ENCODE assay signal across 9 cellular contexts in the genomic region with DNA sequence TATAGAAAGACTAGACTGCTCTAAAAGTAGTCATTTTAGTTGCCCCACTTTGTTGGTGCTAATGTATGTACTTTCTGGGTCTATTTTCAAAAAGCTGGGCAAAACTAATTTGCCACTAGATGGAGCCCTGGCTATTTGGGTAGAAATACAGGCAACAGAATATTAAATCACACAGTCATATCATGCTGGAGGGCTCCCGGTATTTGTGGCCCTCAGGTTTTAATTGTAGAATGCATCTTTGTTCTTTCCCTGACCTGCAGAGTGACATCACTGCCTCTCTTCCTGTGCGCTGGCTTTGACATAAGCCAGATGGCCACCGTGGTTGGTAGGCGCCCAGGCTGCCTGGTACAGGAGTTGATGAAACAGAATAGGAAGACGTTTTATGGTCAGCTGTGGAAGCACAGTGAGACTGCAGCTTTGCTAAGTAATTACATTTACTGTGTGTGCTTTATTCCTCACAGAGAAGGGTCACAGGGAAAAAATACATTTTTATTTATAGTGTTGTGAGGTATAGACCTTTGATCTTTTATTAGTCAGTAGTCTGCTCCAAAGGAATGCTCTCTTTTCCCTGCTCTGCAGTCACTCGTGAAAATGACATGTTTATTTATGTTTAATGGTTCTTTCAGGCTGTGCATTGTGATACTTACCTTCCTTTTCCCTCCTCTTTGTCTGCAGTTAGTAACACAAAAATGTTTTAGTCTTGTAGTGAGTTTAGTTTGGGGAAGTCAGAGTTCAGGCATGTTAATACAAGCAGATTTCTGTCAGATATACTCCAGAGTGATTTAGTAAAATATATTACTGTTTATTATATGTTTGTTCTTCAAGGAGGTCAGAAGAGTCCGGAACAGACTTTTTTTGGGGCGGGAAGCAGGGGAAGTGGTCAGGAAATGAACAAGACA. TPM values are rescaled to one million over a fixed set of nuclear protein-coding genes. Genes with fewer than 3 reads are reported as not detected.
A peak's percentile ranks its signal among the peaks of the same experiment; 100 is the strongest.
DNase-seq lines count a peak whose midpoint lies in the region; ATAC-seq and TF ChIP-seq lines count a peak whose summit lies in the region.
"Had no signal": no experiment of that assay in that cellular context is flagged by ENCODE, and none has a peak within 500 bp of the region (broad histone marks: within the 10 kb centered on the region; RNA-seq: fewer than 3 reads in every experiment).

No MANE protein-coding gene starts in this region.

- BruUV-seq in PC-3 (replicated peaks; lab: Mats Ljungman, UMichigan), result TSS peak; percentile 81

- H3K9me2 ChIP-seq in PC-3 (replicated peaks; ENCODE audit: low read length), result no peaks in the 10 kb centered on the region
- H3K9me2 ChIP-seq in neural cell (ENCODE audit: insufficient read depth, low read length), result no peaks in the 10 kb centered on the region

- H2AFZ ChIP-seq in PC-3 (ENCODE audit: low read length) (peak overlapping the region; percentile 79), neural cell (ENCODE audit: low read depth, low read length) (no peak overlapping the region)

- POLR2A ChIA-PET in PC-3 (lab: Charles Lee; ENCODE audit: unreplicated experiment), result interaction anchor here (0.6 kb wide), 1 partner anchor 572 kb away, joined by 3 read pairs; no protein-coding TSS in a partner anchor

- intact Hi-C loops in PC-3 (cut with micrococcal nuclease), result loop anchor here (1.0 to 5.0 kb wide), 5 partner anchors 390 to 800 kb away; no protein-coding TSS in a partner anchor

- peaks cover 16% of the 10 kb centered on the region for H3K27me3 ChIP-seq in BE2C
- no peaks in the 10 kb centered on the region for H3K27me3 ChIP-seq in PC-3 (ENCODE audit: low read length)
- H3K27me3 ChIP-seq in neural cell (ENCODE audit: insufficient read depth, low read depth, low read length), result no peaks in the 10 kb centered on the region

- peak; percentile 75 for TF ChIP-seq CTCF in BE2C (IDR thresholded peaks at IDR 0.05; ENCODE audit: low read depth, low read length)
- peak; percentile 90 for TF ChIP-seq CTCF in PC-3 (conservative IDR thresholded peaks at IDR 0.05; ENCODE audit: low read depth, low read length)
- TF ChIP-seq CTCF in neural cell (IDR thresholded peaks at IDR 0.05; ENCODE audit: poor library complexity, severe bottlenecking), result no peak

- H3K4me3 ChIP-seq in BE2C (ENCODE audit: low read depth, low read length) (no peak overlapping the region), PC-3 (ENCODE audit: low read length) (peak overlapping the region; percentile 51), neural cell (ENCODE audit: low read length) (no peak overlapping the region)
- H3K4me3 ChIP-seq: lung had no signal

- TF ChIP-seq EP300 in neural cell (conservative IDR thresholded peaks at IDR 0.05; ENCODE audit: poor library complexity, severe bottlenecking), result no peak

- CTCF ChIA-PET in PC-3 (lab: Charles Lee), result interaction anchor here (0.5 to 1.3 kb wide), 5 partner anchors 296 to 729 kb away, joined by 3 to 4 read pairs (median 3); no protein-coding TSS in a partner anchor

- peak; percentile 71 for ATAC-seq in PC-3

- H3K4me2 ChIP-seq in PC-3 (ENCODE audit: low read length) (peak overlapping the region; percentile 75), neural cell (ENCODE audit: low read length) (no peak overlapping the region)

- H3K79me2 ChIP-seq in PC-3 (ENCODE audit: low read length), result no peaks in the 10 kb centered on the region
- no peaks in the 10 kb centered on the region for H3K79me2 ChIP-seq in neural cell (replicated peaks; ENCODE audit: insufficient read depth, low read length)

- H3K27ac ChIP-seq in PC-3 (ENCODE audit: low read length) (peak overlapping the region; percentile 70), epithelial cell of prostate (peak overlapping the region; percentile 71), neural cell (ENCODE audit: low read length) (no peak overlapping the region)

- TF ChIP-seq RAD21 in neural cell (conservative IDR thresholded peaks at IDR 0.05), result no peak

- peaks cover 3% of the 10 kb centered on the region; the same call in 1 of the 2 replicates for H3K4me1 ChIP-seq in BE2C
- peaks cover 29% of the 10 kb centered on the region for H3K4me1 ChIP-seq in PC-3 (ENCODE audit: insufficient read depth, low read length)

- H3F3A ChIP-seq in PC-3 (ENCODE audit: low read length, unreplicated experiment), result peaks cover 6% of the 10 kb centered on the region
- no peaks in the 10 kb centered on the region for H3F3A ChIP-seq in neural cell (ENCODE audit: insufficient read depth, low read length, poor library complexity, severe bottlenecking)

- H3K9ac ChIP-seq in PC-3 (ENCODE audit: low read length) (peak overlapping the region; percentile 54), neural cell (ENCODE audit: low read length) (no peak overlapping the region)

- no peaks in the 10 kb centered on the region for H4K20me1 ChIP-seq in PC-3 (ENCODE audit: low read length)
- H4K20me1 ChIP-seq in neural cell (ENCODE audit: insufficient read depth), result no peaks in the 10 kb centered on the region

- H3K36me3 ChIP-seq in BE2C, result no peaks in the 10 kb centered on the region
- no peaks in the 10 kb centered on the region for H3K36me3 ChIP-seq in PC-3 (ENCODE audit: low read depth, low read length)
- no peaks in the 10 kb centered on the region for H3K36me3 ChIP-seq in neural cell (ENCODE audit: insufficient read depth, low read length)

- no peaks in the 10 kb centered on the region for H3K9me3 ChIP-seq in BE2C
- H3K9me3 ChIP-seq in PC-3 (ENCODE audit: low read length), result no peaks in the 10 kb centered on the region
- H3K9me3 ChIP-seq in neural cell (ENCODE audit: low read length), result no peaks in the 10 kb centered on the region

- peak; percentile 86 for DNase-seq in BE2C
- peak; percentile 78 for DNase-seq in HCEC 1CT
- peak; percentile 83 for DNase-seq in PC-3
- no peak for DNase-seq in epithelial cell of prostate (ENCODE audit: low read depth, low spot score)
- no peak for DNase-seq in stimulated activated CD4-positive, alpha-beta T cell treated with anti-CD3 and anti-CD28 coated beads, Interleukin-2, amount 100 ng/mL, for 24 hours
- no peak for DNase-seq in middle frontal gyrus (ENCODE audit: extremely low spot score, low spot score)
- DNase-seq in GM19238 (ENCODE audit: insufficient read length, low spot score), result no peak

TF ChIP-seq in neural cell, 6 proteins besides CTCF, POLR2A, EP300 and RAD21:
- TF ChIP-seq EZH2 (IDR thresholded peaks at IDR 0.05; ENCODE audit: borderline replicate concordance, insufficient read depth, low read length, poor library complexity, severe bottlenecking), result no peak
- TF ChIP-seq SMC3 (conservative IDR thresholded peaks at IDR 0.05; ENCODE audit: poor library complexity), result peak; percentile 16
TF ChIP-seq in neural cell: peak in this region for 1.

RNA-seq across cellular contexts. Expression of gene MSRB3, which starts 28.4 kb away (rescaled TPM):
- not detected for polyA plus RNA-seq in BE2C (2012; ENCODE audit: insufficient read depth, insufficient read length, low read depth)
- total RNA-seq in PC-3 (2014; rRNA removed), result 4.5 and 5.9 TPM in 2 replicates
- 0.19 and 0.72 TPM in 2 replicates for polyA plus RNA-seq in neural cell
- polyA minus RNA-seq in neural cell, result 0.49 and 0.69 TPM in 2 replicates

Comparison
In these comparisons a context has a peak if more than half of its experiments do, and no peak if none do; other contexts are left out.
1. DNase-seq: peak in BE2C (single experiment), HCEC 1CT (single experiment) and PC-3 (single experiment); none in epithelial cell of prostate (single experiment), stimulated activated CD4-positive, alpha-beta T cell treated with anti-CD3 and anti-CD28 coated beads, Interleukin-2, amount 100 ng/mL, for 24 hours (0 of 2), middle frontal gyrus (single experiment) and GM19238 (single experiment).